In genomic region chr7:22442187-22442886, GRCh38 we compare ENCODE assay signal across 1 cellular context.
TF ChIP-seq lines count a peak whose summit lies in the region.

No MANE protein-coding gene starts in this region.

TF ChIP-seq in HepG2, 621 proteins besides CTCF, POLR2A, EP300 and RAD21 (continued from another document and continues in another):
- TF ChIP-seq THAP9 (CRISPR knock-in tag; IDR thresholded peaks at IDR 0.05; ENCODE audit: borderline replicate concordance) (0 out of 2 replicates have a peak, but pooled peaks have one; percentile 27), GPN1 (CRISPR knock-in tag; IDR thresholded peaks at IDR 0.05; ENCODE audit: borderline replicate concordance) (no peak), ARNT2 (CRISPR knock-in tag; IDR thresholded peaks at IDR 0.05; ENCODE audit: low read depth) (no peak; the same call in 1 of the 2 replicates), ZNF687 (CRISPR knock-in tag; IDR thresholded peaks at IDR 0.05) (peak; percentile 87), TOE1 (CRISPR knock-in tag; IDR thresholded peaks at IDR 0.05) (0 out of 2 replicates have a peak, but pooled peaks have one; percentile 25), GTF3A (CRISPR knock-in tag; conservative IDR thresholded peaks at IDR 0.05) (no peak), ZNF143 (CRISPR knock-in tag; IDR thresholded peaks at IDR 0.05) (no peak; the same call in 1 of the 2 replicates), ZNF776 (CRISPR knock-in tag; IDR thresholded peaks at IDR 0.05) (no peak), HNF1A (IDR thresholded peaks at IDR 0.05; ENCODE audit: low read depth) (peak; percentile 70), HNF1A (CRISPR knock-in tag; IDR thresholded peaks at IDR 0.05; ENCODE audit: borderline replicate concordance) (peak; percentile 74; the same call in 1 of the 2 replicates), SRSF9 (IDR thresholded peaks at IDR 0.05; ENCODE audit: borderline replicate concordance, insufficient read depth, low read depth, low read length, poor library complexity, severe bottlenecking) (no peak), MIXL1 (CRISPR knock-in tag; IDR thresholded peaks at IDR 0.05) (peak; percentile 99), BRCA1 (CRISPR knock-in tag; IDR thresholded peaks at IDR 0.05) (no peak), ARHGAP35 (CRISPR knock-in tag; IDR thresholded peaks at IDR 0.05; ENCODE audit: borderline replicate concordance) (peak; percentile 53; the same call in 1 of the 2 replicates), PAXIP1 (CRISPR knock-in tag; conservative IDR thresholded peaks at IDR 0.05) (peak; percentile 93), ZNF382 (CRISPR knock-in tag; IDR thresholded peaks at IDR 0.05; ENCODE audit: borderline replicate concordance) (no peak), KAT2B (IDR thresholded peaks at IDR 0.05; ENCODE audit: borderline replicate concordance, low read depth, low read length) (no peak), EHMT2 (IDR thresholded peaks at IDR 0.05; ENCODE audit: borderline replicate concordance, low read depth, low read length) (peak; percentile 77; the same call in 1 of the 2 replicates), BORCS8-MEF2B (CRISPR knock-in tag; IDR thresholded peaks at IDR 0.05) (no peak), SMYD3 (CRISPR knock-in tag; IDR thresholded peaks at IDR 0.05) (peak; percentile 92), ZNF235 (CRISPR knock-in tag; IDR thresholded peaks at IDR 0.05; ENCODE audit: borderline replicate concordance) (no peak), ZNF576 (CRISPR knock-in tag; IDR thresholded peaks at IDR 0.05) (no peak), FOSL2 (CRISPR knock-in tag; IDR thresholded peaks at IDR 0.05) (peak; percentile 86), ZNF547 (CRISPR knock-in tag; IDR thresholded peaks at IDR 0.05) (no peak; the same call in 1 of the 2 replicates), TEF (CRISPR knock-in tag; IDR thresholded peaks at IDR 0.05) (no peak), RXRA (CRISPR knock-in tag; IDR thresholded peaks at IDR 0.05) (peak; percentile 77; the same call in 1 of the 2 replicates), POGK (CRISPR knock-in tag; conservative IDR thresholded peaks at IDR 0.05) (no peak; the same call in 1 of the 2 replicates), RCOR2 (CRISPR knock-in tag; IDR thresholded peaks at IDR 0.05) (peak; percentile 97), THAP7 (CRISPR knock-in tag; IDR thresholded peaks at IDR 0.05) (no peak), ZFP41 (CRISPR knock-in tag; IDR thresholded peaks at IDR 0.05; ENCODE audit: borderline replicate concordance) (0 out of 2 replicates have a peak, but pooled peaks have one; percentile 50), ZNF7 (CRISPR knock-in tag; IDR thresholded peaks at IDR 0.05) (no peak), IRF2 (CRISPR knock-in tag; IDR thresholded peaks at IDR 0.05) (peak; percentile 93), CREBL2 (CRISPR knock-in tag; IDR thresholded peaks at IDR 0.05; ENCODE audit: borderline replicate concordance) (no peak), CEBPB (IDR thresholded peaks at IDR 0.05; ENCODE audit: borderline replicate concordance, low read depth, low read length) (0 out of 2 replicates have a peak, but pooled peaks have one; percentile 2), FOXC1 (CRISPR knock-in tag; IDR thresholded peaks at IDR 0.05; ENCODE audit: borderline replicate concordance) (peak; percentile 74), NFKBIZ (CRISPR knock-in tag; IDR thresholded peaks at IDR 0.05) (peak; percentile 90), CBFB (CRISPR knock-in tag; IDR thresholded peaks at IDR 0.05) (peak; percentile 69), ZFP90 (CRISPR knock-in tag; IDR thresholded peaks at IDR 0.05; ENCODE audit: borderline replicate concordance) (peak; percentile 100), MED13 (CRISPR knock-in tag; IDR thresholded peaks at IDR 0.05) (peak; percentile 59; the same call in 1 of the 2 replicates), POLR2G (IDR thresholded peaks at IDR 0.05; ENCODE audit: low read depth, low read length) (peak; percentile 58), KDM4B (CRISPR knock-in tag; IDR thresholded peaks at IDR 0.05) (peak; percentile 91), ZNF713 (CRISPR knock-in tag; IDR thresholded peaks at IDR 0.05) (0 out of 2 replicates have a peak, but pooled peaks have one; percentile 81), SMAD3 (CRISPR knock-in tag; IDR thresholded peaks at IDR 0.05) (peak; percentile 93), HOXA5 (CRISPR knock-in tag; IDR thresholded peaks at IDR 0.05) (peak; percentile 74; the same call in 1 of the 2 replicates), TP53 (CRISPR knock-in tag; conservative IDR thresholded peaks at IDR 0.05) (0 out of 2 replicates have a peak, but pooled peaks have one; percentile 54)
